Comparison of ENCODE assay signal across 6 cellular contexts in the genomic region with DNA sequence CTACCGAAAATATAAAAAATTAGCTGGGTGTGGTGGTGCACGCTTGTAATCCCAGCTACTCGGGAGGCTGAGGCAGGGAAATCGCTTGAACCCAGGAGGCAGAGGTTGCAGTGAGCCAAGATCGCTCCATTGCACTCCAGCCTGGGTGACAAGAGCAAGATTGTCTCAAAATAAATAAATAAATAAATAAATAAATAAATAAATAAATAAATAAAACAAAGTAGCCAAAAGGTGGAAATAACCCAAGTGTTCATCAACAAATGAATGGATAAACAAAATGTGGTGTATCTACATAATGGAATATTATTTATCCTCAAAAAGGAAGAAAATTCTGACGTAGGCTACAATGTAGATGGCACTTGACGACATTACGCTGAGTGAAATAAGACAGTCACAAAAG. TPM values are rescaled to one million over a fixed set of nuclear protein-coding genes. Genes with fewer than 3 reads are reported as not detected.
"Had no signal": no experiment of that assay in that cellular context is flagged by ENCODE, and none has a peak within 500 bp of the region (broad histone marks: within the 10 kb centered on the region; RNA-seq: fewer than 3 reads in every experiment).

No MANE protein-coding gene starts in this region.

RNA-seq across cellular contexts. Expression of gene TRIM67, which starts 29.3 kb away (rescaled TPM):
- polyA plus RNA-seq: hepatocyte; immature natural killer cell; keratinocyte; liver; mammary epithelial cell; naive thymus-derived CD4-positive, alpha-beta T cell had no signal
